ENCODE assay signal across 21 cellular contexts in genomic region chr12:13220848-13221247, GRCh38. TPM values are rescaled to one million over a fixed set of nuclear protein-coding genes. Genes with fewer than 3 reads are reported as not detected.
DNase-seq lines count a peak whose midpoint lies in the region; ATAC-seq and TF ChIP-seq lines count a peak whose summit lies in the region.
"Had no signal": no experiment of that assay in that cellular context is flagged by ENCODE, and none has a peak within 500 bp of the region (broad histone marks: within the 10 kb centered on the region; RNA-seq: fewer than 3 reads in every experiment).

No MANE protein-coding gene starts in this region.

- H3K4me1 ChIP-seq in ACC112 (ENCODE audit: control insufficient read depth, insufficient read depth, low read length, unreplicated experiment) (peaks cover 46% of the 10 kb centered on the region), RWPE2 (ENCODE audit: insufficient read depth, poor library complexity, severe bottlenecking) (peaks cover 24% of the 10 kb centered on the region), left lung (peaks cover 4 to 9% of the 10 kb centered on the region in 2 donors)
- H3K4me1 ChIP-seq: HAP-1 had no signal

- H3K4me3 ChIP-seq in ACC112 (ENCODE audit: low read depth, low read length) (no peak overlapping the region), RWPE2 (ENCODE audit: severe bottlenecking) (no peak overlapping the region), left lung (no peak overlapping the region)
- H3K4me3 ChIP-seq: GM12878, HAP-1, SK-N-MC had no signal

- no peaks in the 10 kb centered on the region for H3K9me3 Mint-ChIP-seq in activated CD8-positive, alpha-beta memory T cell treated with anti-CD3 and anti-CD28 coated beads, Interleukin-2, amount 10 ng/mL, durations not matched to agents 7 days and 5 days (ENCODE audit: low read depth)

- H3K4me3 Mint-ChIP-seq in activated CD8-positive, alpha-beta memory T cell treated with anti-CD3 and anti-CD28 coated beads, Interleukin-2, amount 10 ng/mL, durations not matched to agents 7 days and 5 days, result no peak overlapping the region

- intact Hi-C loops in left lung (cut with DNase I), result loop anchor here in 1 of 2 donors (10.0 kb wide), 2 partner anchors 216 to 306 kb away; partner anchors contain the start of gene HEBP1

- peaks cover 38% of the 10 kb centered on the region for H3K27me3 Mint-ChIP-seq in activated CD8-positive, alpha-beta memory T cell treated with anti-CD3 and anti-CD28 coated beads, Interleukin-2, amount 10 ng/mL, durations not matched to agents 7 days and 5 days

- peak; percentile 56 for DNase-seq in GM04503 (ENCODE audit: low read depth)
- DNase-seq in RWPE2 (ENCODE audit: low spot score), result no peak
- DNase-seq in fibroblast of peridontal ligament (ENCODE audit: extremely low read depth), result peak; percentile 41
- DNase-seq in left lung, result no peak
- DNase-seq in NCI-H2081 (lab: John Stamatoyannopoulos, UW), result no peak
- no peak for DNase-seq in activated CD8-positive, alpha-beta memory T cell treated with anti-CD3 and anti-CD28 coated beads, Interleukin-2, amount 10 ng/mL, durations not matched to agents 7 days and 5 days
- DNase-seq in hippocampal formation (lab: John Stamatoyannopoulos, UW), result no peak
- DNase-seq: 8988T, DMS153, KG1, NCI-H1436, NCI-H2029, NCI-H2171 treated with DMSO at 0.1 percent for 48 hours, NCI-H510A, Right ventricle myocardium superior had no signal

- CTCF ChIA-PET in activated CD8-positive, alpha-beta memory T cell treated with anti-CD3 and anti-CD28 coated beads, Interleukin-2, amount 10 ng/mL, durations not matched to agents 7 days and 5 days (lab: Charles Lee), result interaction anchor here (1.3 to 4.2 kb wide), 2 partner anchors 9 to 35 kb away, joined by 3 to 21 read pairs; no protein-coding TSS in a partner anchor

- peak overlapping the region; percentile 88 for H3K27ac ChIP-seq in ACC112 (ENCODE audit: low read depth, low read length)
- peak overlapping the region; percentile 77 for H3K27ac ChIP-seq in RWPE2 (ENCODE audit: poor library complexity, severe bottlenecking)
- no peak overlapping the region for H3K27ac ChIP-seq in left lung
- H3K27ac ChIP-seq: C4-2B, SK-N-MC had no signal

- no peak overlapping the region for H3K27ac Mint-ChIP-seq in activated CD8-positive, alpha-beta memory T cell treated with anti-CD3 and anti-CD28 coated beads, Interleukin-2, amount 10 ng/mL, durations not matched to agents 7 days and 5 days

- no peaks in the 10 kb centered on the region for H3K79me2 ChIP-seq in ACC112 (ENCODE audit: control insufficient read depth, insufficient read depth, low read length, unreplicated experiment)

- H3K36me3 ChIP-seq in ACC112 (ENCODE audit: insufficient read depth, low read length), result peaks cover 36% of the 10 kb centered on the region
- peaks cover 15% of the 10 kb centered on the region for H3K36me3 ChIP-seq in RWPE2 (ENCODE audit: low read depth)
- H3K36me3 ChIP-seq in left lung, result peaks cover 0 to 22% of the 10 kb centered on the region in 2 donors
- H3K36me3 ChIP-seq: HAP-1 had no signal

- no peaks in the 10 kb centered on the region for H3K36me3 Mint-ChIP-seq in activated CD8-positive, alpha-beta memory T cell treated with anti-CD3 and anti-CD28 coated beads, Interleukin-2, amount 10 ng/mL, durations not matched to agents 7 days and 5 days

- ATAC-seq in RWPE2 (ENCODE audit: low read depth), result no peak
- no peak for ATAC-seq in left lung
- ATAC-seq in activated CD8-positive, alpha-beta memory T cell treated with anti-CD3 and anti-CD28 coated beads, Interleukin-2, amount 10 ng/mL, durations not matched to agents 7 days and 5 days, result no peak
- ATAC-seq: GM12878, Panc1 had no signal

- H2AFZ ChIP-seq in ACC112 (ENCODE audit: low read length, unreplicated experiment), result no peak overlapping the region

- no peaks in the 10 kb centered on the region for H3K4me1 Mint-ChIP-seq in activated CD8-positive, alpha-beta memory T cell treated with anti-CD3 and anti-CD28 coated beads, Interleukin-2, amount 10 ng/mL, durations not matched to agents 7 days and 5 days

- TF ChIP-seq CTCF in RWPE2 (IDR thresholded peaks at IDR 0.05; ENCODE audit: poor library complexity, severe bottlenecking) (no peak), left lung (IDR thresholded peaks at IDR 0.05) (no peak)

- no peaks in the 10 kb centered on the region for H3K27me3 ChIP-seq in ACC112 (ENCODE audit: insufficient read depth, low read length)
- no peaks in the 10 kb centered on the region for H3K27me3 ChIP-seq in RWPE2 (ENCODE audit: insufficient read depth, poor library complexity, severe bottlenecking)
- H3K27me3 ChIP-seq in left lung, result no peaks in the 10 kb centered on the region

- H3K9me3 ChIP-seq in RWPE2 (ENCODE audit: severe bottlenecking) (no peaks in the 10 kb centered on the region), left lung (no peaks in the 10 kb centered on the region)
- H3K9me3 ChIP-seq: HAP-1 had no signal

RNA-seq across cellular contexts. Expression of gene EMP1, which starts 24.3 kb away (rescaled TPM):
- 100 to 1,000 TPM; 276 to 369 TPM for total RNA-seq in left lung
- 1 to 10 TPM; 6.1 to 8.8 TPM for total RNA-seq in activated CD8-positive, alpha-beta memory T cell treated with anti-CD3 and anti-CD28 coated beads, Interleukin-2, amount 10 ng/mL, durations not matched to agents 7 days and 5 days

Comparison
In these comparisons a context has a peak if more than half of its experiments do, and no peak if none do; other contexts are left out.
1. H3K27ac ChIP-seq: peak in ACC112 (single experiment) and RWPE2 (single experiment); none in left lung (0 of 2).
2. DNase-seq: peak in GM04503 (single experiment) and fibroblast of peridontal ligament (single experiment); none in RWPE2 (single experiment), left lung (0 of 2), NCI-H2081 (0 of 2), activated CD8-positive, alpha-beta memory T cell treated with anti-CD3 and anti-CD28 coated beads, Interleukin-2, amount 10 ng/mL, durations not matched to agents 7 days and 5 days (single experiment) and hippocampal formation (0 of 2).
3. RNA of gene EMP1, which starts 24.3 kb away (total RNA-seq): 276 to 369 TPM in left lung; 6.1 to 8.8 TPM in activated CD8-positive, alpha-beta memory T cell treated with anti-CD3 and anti-CD28 coated beads, Interleukin-2, amount 10 ng/mL, durations not matched to agents 7 days and 5 days; every median in the first group is over 10 times any median in the second.